8 cellular contexts compared by ENCODE assay signal in the genomic region with DNA sequence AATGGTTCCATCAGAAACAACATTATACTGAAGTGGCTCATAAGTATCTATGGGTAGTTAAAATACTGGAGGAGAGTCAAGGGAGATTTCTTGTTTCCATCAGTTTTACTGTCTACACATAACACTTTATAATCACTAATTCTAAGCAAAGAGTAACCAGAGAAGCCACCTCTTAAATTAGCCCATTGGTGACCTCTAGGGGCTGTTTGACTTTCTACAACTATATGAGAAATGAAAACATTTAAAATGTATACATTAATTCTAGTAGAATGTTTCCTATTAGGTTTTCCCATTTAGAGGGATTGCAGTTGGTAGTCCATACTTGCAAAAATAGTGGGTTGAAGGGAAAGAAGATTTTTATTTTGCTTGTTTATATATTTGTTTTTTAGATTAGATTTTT.
DNase-seq lines count a peak whose midpoint lies in the region; ATAC-seq and TF ChIP-seq lines count a peak whose summit lies in the region.

No MANE protein-coding gene starts in this region.

- H3K27me3 Mint-ChIP-seq in immature natural killer cell (ENCODE audit: low read depth in 3 of 3) (peaks cover 0 to 3% (median 2%) of the 10 kb centered on the region in 3 donors), Calu3 (ENCODE audit: unreplicated experiment) (no peaks in the 10 kb centered on the region)

- DNase-seq in DND-41 (no peak), NCI-H446 treated with DMSO at 0.1 percent for 48 hours (lab: John Stamatoyannopoulos, UW) (peak; percentile 61), epithelial cell of proximal tubule (ENCODE audit: low read depth) (peak; percentile 2), GM19240 (ENCODE audit: insufficient read length, low spot score) (no peak), amniotic stem cell (lab: John Stamatoyannopoulos, UW) (no peak), immature natural killer cell (no peak), Calu3 (no peak)

- TF ChIP-seq CTCF in DND-41 (IDR thresholded peaks at IDR 0.05; ENCODE audit: borderline replicate concordance, extremely low read depth, low read length, poor library complexity, severe bottlenecking) (peak; percentile 47), epithelial cell of proximal tubule (conservative IDR thresholded peaks at IDR 0.05; ENCODE audit: low read depth, low read length) (peak; percentile 56), Calu3 (IDR thresholded peaks at IDR 0.05; ENCODE audit: unreplicated experiment) (no peak)

- ATAC-seq in DND-41 (ENCODE audit: insufficient read depth, low read depth): no peak
- peak; percentile 44 for ATAC-seq in GM21786 (IDR thresholded peaks at IDR 0.05; ENCODE audit: unreplicated experiment)

- H3K27ac Mint-ChIP-seq in immature natural killer cell (no peak overlapping the region), Calu3 (ENCODE audit: unreplicated experiment) (no peak overlapping the region)

- no peaks in the 10 kb centered on the region for H3K79me2 ChIP-seq in DND-41 (ENCODE audit: insufficient read depth, low read length)

- no peak overlapping the region for H3K4me3 ChIP-seq in DND-41 (ENCODE audit: low read depth in 1 of 2, low read length in 2 of 2)
- H3K4me3 ChIP-seq in epithelial cell of proximal tubule (ENCODE audit: low read depth, low read length): no peak overlapping the region

- no peaks in the 10 kb centered on the region for H3K4me1 Mint-ChIP-seq in immature natural killer cell
- no peaks in the 10 kb centered on the region for H3K4me1 Mint-ChIP-seq in Calu3 (ENCODE audit: low read depth, unreplicated experiment)

- H3K9ac ChIP-seq in DND-41 (ENCODE audit: low read depth, low read length): no peak overlapping the region

- H4K20me1 ChIP-seq in DND-41 (ENCODE audit: insufficient read depth, low read length): no peaks in the 10 kb centered on the region

- H3K9me3 ChIP-seq in DND-41 (ENCODE audit: insufficient read depth, low read length, severe bottlenecking): no peaks in the 10 kb centered on the region

- H3K4me3 Mint-ChIP-seq in immature natural killer cell: no peak overlapping the region
- no peak overlapping the region for H3K4me3 Mint-ChIP-seq in Calu3 (ENCODE audit: low read depth, unreplicated experiment)

- no peaks in the 10 kb centered on the region for H3K36me3 ChIP-seq in DND-41 (ENCODE audit: insufficient read depth, low read length)

- intact Hi-C loops in Calu3 (cut with micrococcal nuclease; ENCODE audit: unreplicated experiment): loop anchor here (2.0 kb wide), 1 partner anchor 585 kb away; no protein-coding TSS in a partner anchor

- H3K27ac ChIP-seq in DND-41 (ENCODE audit: low read length): no peak overlapping the region

- CTCF ChIA-PET in Calu3 (lab: Charles Lee): no interaction called here

- no peak overlapping the region for H3K4me2 ChIP-seq in DND-41 (ENCODE audit: insufficient read depth, low read length)

- no TSS peak for BruUV-seq in Calu3 (replicated peaks; lab: Mats Ljungman, UMichigan)

- no peaks in the 10 kb centered on the region for H3K27me3 ChIP-seq in DND-41 (ENCODE audit: insufficient read depth, low read length, poor library complexity)

- H3K4me1 ChIP-seq in DND-41 (ENCODE audit: insufficient read depth, low read length): no peaks in the 10 kb centered on the region

- H3K9me3 Mint-ChIP-seq in immature natural killer cell (peaks cover 0 to 4% (median 0%) of the 10 kb centered on the region in 6 donors), Calu3 (ENCODE audit: low read depth, unreplicated experiment) (peaks cover 4% of the 10 kb centered on the region)

- no peaks in the 10 kb centered on the region for H3K36me3 Mint-ChIP-seq in immature natural killer cell
- H3K36me3 Mint-ChIP-seq in Calu3 (ENCODE audit: insufficient read depth, unreplicated experiment): no peaks in the 10 kb centered on the region

- H2AFZ ChIP-seq in DND-41 (ENCODE audit: low read depth, low read length): no peak overlapping the region

Comparison
In these comparisons a context has a peak if more than half of its experiments do, and no peak if none do; other contexts are left out.
1. DNase-seq: peak in NCI-H446 treated with DMSO at 0.1 percent for 48 hours (single experiment) and epithelial cell of proximal tubule (single experiment); none in DND-41 (single experiment), GM19240 (single experiment), amniotic stem cell (single experiment), immature natural killer cell (0 of 3) and Calu3 (single experiment).